ENCODE assay signal across 1 cellular context in genomic region chr14:90154110-90154509, GRCh38.
TF ChIP-seq lines count a peak whose summit lies in the region.

No MANE protein-coding gene starts in this region.

TF ChIP-seq in HCT116, 20 proteins besides CTCF, POLR2A, EP300 and RAD21 (continued from another document):
- no peak for TF ChIP-seq REST (IDR thresholded peaks at IDR 0.05; ENCODE audit: low read depth)
- TF ChIP-seq SRF (IDR thresholded peaks at IDR 0.05; ENCODE audit: low read depth) = no peak
- no peak for TF ChIP-seq CEBPB (IDR thresholded peaks at IDR 0.05; ENCODE audit: low read depth)
- no peak for TF ChIP-seq ZFX (IDR thresholded peaks at IDR 0.05)
- no peak for TF ChIP-seq TCF7L2 (IDR thresholded peaks at IDR 0.05; ENCODE audit: borderline replicate concordance, extremely low read depth, insufficient read depth, insufficient read length)
- no peak for TF ChIP-seq MAX (IDR thresholded peaks at IDR 0.05)
